1 cellular context compared by ENCODE assay signal in the genomic region with DNA sequence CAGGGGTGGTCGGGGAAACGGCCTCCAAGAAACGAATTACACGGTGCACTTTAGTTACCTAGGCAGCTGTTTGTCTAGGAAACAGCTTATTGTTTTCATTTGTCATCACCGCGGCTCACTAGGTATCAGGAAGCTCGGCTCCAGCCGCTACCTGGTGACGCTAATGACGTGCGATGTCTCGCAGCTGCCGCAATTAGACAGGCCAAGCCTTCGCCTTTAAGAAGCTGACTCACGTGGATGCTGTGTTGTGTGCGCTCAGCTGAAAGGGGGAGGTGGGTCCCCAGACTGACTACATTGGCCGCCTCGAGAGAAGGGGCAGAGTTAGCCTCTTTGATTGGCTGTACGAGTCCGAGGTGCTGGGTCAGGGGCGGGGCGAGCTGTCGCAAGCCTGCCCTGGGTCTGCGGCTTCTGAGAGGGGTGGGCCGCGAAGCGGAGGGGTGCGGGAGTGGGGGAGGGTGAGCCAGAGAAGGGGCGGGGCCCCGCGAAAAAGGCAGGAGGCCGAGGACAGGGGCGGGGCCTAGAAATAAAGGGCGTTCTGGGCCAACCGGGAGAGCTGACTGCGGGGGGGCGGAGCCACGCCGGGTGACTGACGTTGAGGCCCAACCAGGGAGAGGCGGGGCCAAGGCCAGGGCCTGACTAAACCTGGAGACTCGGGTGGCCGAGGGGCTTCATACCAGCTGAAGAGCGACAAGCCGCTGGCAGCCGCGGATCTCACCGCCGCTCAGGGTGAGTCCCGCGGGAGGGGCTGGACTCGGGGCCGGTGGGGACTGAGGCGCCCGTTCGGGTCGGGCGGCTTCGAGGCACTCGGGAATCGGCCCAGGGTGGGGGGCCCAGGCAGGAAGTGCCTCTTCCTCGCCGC.
TF ChIP-seq lines count a peak whose summit lies in the region.

A gene (plus strand): TSS at position 671 of the 859 bp plus-strand sequence. CDS start 9,645 bp downstream, outside the sequence.

TF ChIP-seq in HepG2, 621 proteins besides CTCF, POLR2A, EP300 and RAD21 (continued from another document):
- TF ChIP-seq NFKB2 (CRISPR knock-in tag; IDR thresholded peaks at IDR 0.05; ENCODE audit: borderline replicate concordance) (peak; percentile 70; the same call in 1 of the 2 replicates), NFKBIZ (CRISPR knock-in tag; IDR thresholded peaks at IDR 0.05) (no peak), ZSCAN22 (CRISPR knock-in tag; IDR thresholded peaks at IDR 0.05) (no peak), BHLHE40 (IDR thresholded peaks at IDR 0.05; ENCODE audit: low read length) (peak; percentile 97), ZNF329 (CRISPR knock-in tag; IDR thresholded peaks at IDR 0.05; ENCODE audit: low read depth) (no peak), ZSCAN25 (CRISPR knock-in tag; IDR thresholded peaks at IDR 0.05) (peak; percentile 56; the same call in 1 of the 2 replicates), ZNF225 (CRISPR knock-in tag; IDR thresholded peaks at IDR 0.05) (no peak), HNRNPL (IDR thresholded peaks at IDR 0.05; ENCODE audit: low read depth, low read length) (no peak), FOXA1 (IDR thresholded peaks at IDR 0.05) (no peak), FOXA1 (CRISPR knock-in tag; IDR thresholded peaks at IDR 0.05) (0 out of 2 replicates have a peak, but pooled peaks have one; percentile 18), ZNF747 (CRISPR knock-in tag; IDR thresholded peaks at IDR 0.05; ENCODE audit: borderline replicate concordance) (peak; percentile 77; the same call in 1 of the 2 replicates), MED13 (CRISPR knock-in tag; IDR thresholded peaks at IDR 0.05) (no peak), MBD4 (IDR thresholded peaks at IDR 0.05; ENCODE audit: borderline replicate concordance, low read length) (no peak), ISX (CRISPR knock-in tag; conservative IDR thresholded peaks at IDR 0.05) (no peak), RARA (CRISPR knock-in tag; IDR thresholded peaks at IDR 0.05) (peak; percentile 56), SYNCRIP (IDR thresholded peaks at IDR 0.05; ENCODE audit: insufficient read depth, low read depth, low read length) (no peak), SNAPC2 (CRISPR knock-in tag; IDR thresholded peaks at IDR 0.05) (peak; percentile 61; the same call in 1 of the 2 replicates), HOXA9 (CRISPR knock-in tag; IDR thresholded peaks at IDR 0.05; ENCODE audit: borderline replicate concordance) (no peak)
- TF ChIP-seq, protein P1, sequence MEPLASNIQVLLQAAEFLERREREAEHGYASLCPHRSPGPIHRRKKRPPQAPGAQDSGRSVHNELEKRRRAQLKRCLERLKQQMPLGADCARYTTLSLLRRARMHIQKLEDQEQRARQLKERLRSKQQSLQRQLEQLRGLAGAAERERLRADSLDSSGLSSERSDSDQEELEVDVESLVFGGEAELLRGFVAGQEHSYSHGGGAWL (CRISPR knock-in tag; IDR thresholded peaks at IDR 0.05): peak; percentile 38
- TF ChIP-seq, protein P2, sequence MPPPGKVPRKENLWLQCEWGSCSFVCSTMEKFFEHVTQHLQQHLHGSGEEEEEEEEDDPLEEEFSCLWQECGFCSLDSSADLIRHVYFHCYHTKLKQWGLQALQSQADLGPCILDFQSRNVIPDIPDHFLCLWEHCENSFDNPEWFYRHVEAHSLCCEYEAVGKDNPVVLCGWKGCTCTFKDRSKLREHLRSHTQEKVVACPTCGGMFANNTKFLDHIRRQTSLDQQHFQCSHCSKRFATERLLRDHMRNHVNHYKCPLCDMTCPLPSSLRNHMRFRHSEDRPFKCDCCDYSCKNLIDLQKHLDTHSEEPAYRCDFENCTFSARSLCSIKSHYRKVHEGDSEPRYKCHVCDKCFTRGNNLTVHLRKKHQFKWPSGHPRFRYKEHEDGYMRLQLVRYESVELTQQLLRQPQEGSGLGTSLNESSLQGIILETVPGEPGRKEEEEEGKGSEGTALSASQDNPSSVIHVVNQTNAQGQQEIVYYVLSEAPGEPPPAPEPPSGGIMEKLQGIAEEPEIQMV (CRISPR knock-in tag; IDR thresholded peaks at IDR 0.05; ENCODE audit: low read depth): 0 out of 2 replicates have a peak, but pooled peaks have one; percentile 13
- TF ChIP-seq, protein P3, sequence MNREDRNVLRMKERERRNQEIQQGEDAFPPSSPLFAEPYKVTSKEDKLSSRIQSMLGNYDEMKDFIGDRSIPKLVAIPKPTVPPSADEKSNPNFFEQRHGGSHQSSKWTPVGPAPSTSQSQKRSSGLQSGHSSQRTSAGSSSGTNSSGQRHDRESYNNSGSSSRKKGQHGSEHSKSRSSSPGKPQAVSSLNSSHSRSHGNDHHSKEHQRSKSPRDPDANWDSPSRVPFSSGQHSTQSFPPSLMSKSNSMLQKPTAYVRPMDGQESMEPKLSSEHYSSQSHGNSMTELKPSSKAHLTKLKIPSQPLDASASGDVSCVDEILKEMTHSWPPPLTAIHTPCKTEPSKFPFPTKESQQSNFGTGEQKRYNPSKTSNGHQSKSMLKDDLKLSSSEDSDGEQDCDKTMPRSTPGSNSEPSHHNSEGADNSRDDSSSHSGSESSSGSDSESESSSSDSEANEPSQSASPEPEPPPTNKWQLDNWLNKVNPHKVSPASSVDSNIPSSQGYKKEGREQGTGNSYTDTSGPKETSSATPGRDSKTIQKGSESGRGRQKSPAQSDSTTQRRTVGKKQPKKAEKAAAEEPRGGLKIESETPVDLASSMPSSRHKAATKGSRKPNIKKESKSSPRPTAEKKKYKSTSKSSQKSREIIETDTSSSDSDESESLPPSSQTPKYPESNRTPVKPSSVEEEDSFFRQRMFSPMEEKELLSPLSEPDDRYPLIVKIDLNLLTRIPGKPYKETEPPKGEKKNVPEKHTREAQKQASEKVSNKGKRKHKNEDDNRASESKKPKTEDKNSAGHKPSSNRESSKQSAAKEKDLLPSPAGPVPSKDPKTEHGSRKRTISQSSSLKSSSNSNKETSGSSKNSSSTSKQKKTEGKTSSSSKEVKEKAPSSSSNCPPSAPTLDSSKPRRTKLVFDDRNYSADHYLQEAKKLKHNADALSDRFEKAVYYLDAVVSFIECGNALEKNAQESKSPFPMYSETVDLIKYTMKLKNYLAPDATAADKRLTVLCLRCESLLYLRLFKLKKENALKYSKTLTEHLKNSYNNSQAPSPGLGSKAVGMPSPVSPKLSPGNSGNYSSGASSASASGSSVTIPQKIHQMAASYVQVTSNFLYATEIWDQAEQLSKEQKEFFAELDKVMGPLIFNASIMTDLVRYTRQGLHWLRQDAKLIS (CRISPR knock-in tag; IDR thresholded peaks at IDR 0.05): no peak
- TF ChIP-seq, protein P4, sequence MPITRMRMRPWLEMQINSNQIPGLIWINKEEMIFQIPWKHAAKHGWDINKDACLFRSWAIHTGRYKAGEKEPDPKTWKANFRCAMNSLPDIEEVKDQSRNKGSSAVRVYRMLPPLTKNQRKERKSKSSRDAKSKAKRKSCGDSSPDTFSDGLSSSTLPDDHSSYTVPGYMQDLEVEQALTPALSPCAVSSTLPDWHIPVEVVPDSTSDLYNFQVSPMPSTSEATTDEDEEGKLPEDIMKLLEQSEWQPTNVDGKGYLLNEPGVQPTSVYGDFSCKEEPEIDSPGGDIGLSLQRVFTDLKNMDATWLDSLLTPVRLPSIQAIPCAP (CRISPR knock-in tag; IDR thresholded peaks at IDR 0.05; ENCODE audit: low read depth): no peak
